ENCODE assay signal across 21 cellular contexts in the genomic region with DNA sequence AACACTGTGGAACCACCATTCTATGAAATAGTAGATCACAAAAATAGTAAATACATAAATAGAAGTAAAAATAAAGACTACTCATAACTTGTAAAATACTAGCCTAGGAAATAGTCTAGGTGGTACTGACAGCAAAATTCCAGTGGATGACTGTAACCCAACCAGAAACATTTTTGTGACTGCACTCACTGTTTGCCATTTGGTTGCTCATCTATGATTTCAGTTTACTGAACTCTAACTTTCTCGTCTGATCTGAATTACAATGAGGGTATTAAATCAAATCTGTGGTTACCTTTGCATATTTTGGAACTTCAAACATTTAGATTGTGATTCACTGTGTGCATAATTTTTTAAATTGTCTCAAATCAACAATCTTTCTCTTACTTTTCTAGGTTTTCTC.
DNase-seq lines count a peak whose midpoint lies in the region; ATAC-seq and TF ChIP-seq lines count a peak whose summit lies in the region.
"Had no signal": no experiment of that assay in that cellular context is flagged by ENCODE, and none has a peak within 500 bp of the region (broad histone marks: within the 10 kb centered on the region; RNA-seq: fewer than 3 reads in every experiment).

No MANE protein-coding gene starts in this region.

- DNase-seq in mammary epithelial cell = peak; percentile 79
- no peak for DNase-seq in breast epithelium (ENCODE audit: low spot score in 2 of 2)
- DNase-seq in SJSA1 (ENCODE audit: low read depth in 1 of 2, low spot score in 2 of 2) = peak in 1 of 2 experiments; percentile 61
- DNase-seq in fibroblast of peridontal ligament (ENCODE audit: extremely low read depth) = peak; percentile 79
- no peak for DNase-seq in NCI-H1092 (lab: John Stamatoyannopoulos, UW)
- DNase-seq in activated T-cell treated with anti-CD3 and anti-CD28 coated beads, Interleukin-2, amount 50 U/mL, for 48 hours = no peak
- no peak for DNase-seq in NCI-H774 (lab: John Stamatoyannopoulos, UW)
- DNase-seq: activated effector memory CD4-positive, alpha-beta T cell treated with anti-CD3 and anti-CD28 coated beads, Interleukin-2, amount 50 U/mL, for 16 hours; amygdala; CD4-positive, CD25-positive, alpha-beta regulatory T cell; DMS53; glutamatergic neuron; MG63; NCI-H187; NCI-H446 treated with DMSO at 0.1 percent for 48 hours; transverse colon had no signal

- CTCF ChIA-PET in mammary epithelial cell (lab: Charles Lee; ENCODE audit: low non-redundant PET) = no interaction called here

- H3K27ac ChIP-seq in mammary epithelial cell (ENCODE audit: insufficient read depth, low read depth, low read length) (no peak overlapping the region), breast epithelium (no peak overlapping the region), SJSA1 (peak overlapping the region; percentile 45)
- H3K27ac ChIP-seq: 22Rv1, prostate gland, transverse colon had no signal

- intact Hi-C loops in mammary epithelial cell (cut with micrococcal nuclease) (no loop called here), breast epithelium (cut with DNase I; ENCODE audit: low total_unique reads) (no loop called here)

- peaks cover under 1% of the 10 kb centered on the region for H3K4me1 ChIP-seq in mammary epithelial cell (ENCODE audit: insufficient read depth, low read length)
- H3K4me1 ChIP-seq in breast epithelium = no peaks in the 10 kb centered on the region
- H3K4me1 ChIP-seq in SJSA1 (replicated peaks) = peaks cover 28% of the 10 kb centered on the region
- H3K4me1 ChIP-seq: prostate gland, transverse colon had no signal

- H3K4me3 ChIP-seq in mammary epithelial cell (replicated peaks in 1 of 3; ENCODE audit: insufficient read depth in 1 of 3, low read depth in 2 of 3, low read length in 3 of 3) (no peak overlapping the region), breast epithelium (no peak overlapping the region), SJSA1 (no peak overlapping the region)
- H3K4me3 ChIP-seq: MG63, prostate gland, transverse colon had no signal

- no peaks in the 10 kb centered on the region for H3K9me3 ChIP-seq in mammary epithelial cell (replicated peaks; ENCODE audit: insufficient read depth, low read length)
- no peaks in the 10 kb centered on the region for H3K9me3 ChIP-seq in breast epithelium
- no peaks in the 10 kb centered on the region for H3K9me3 ChIP-seq in SJSA1 (replicated peaks)
- H3K9me3 ChIP-seq: MG63, prostate gland, transverse colon had no signal

- no peaks in the 10 kb centered on the region for H3K79me2 ChIP-seq in mammary epithelial cell (ENCODE audit: insufficient read depth, low read length)

- no peaks in the 10 kb centered on the region for H4K20me1 ChIP-seq in mammary epithelial cell (ENCODE audit: insufficient read depth, low read length)

- H3K36me3 ChIP-seq in mammary epithelial cell (ENCODE audit: insufficient read depth, low read length) = no peaks in the 10 kb centered on the region
- H3K36me3 ChIP-seq in breast epithelium = no peaks in the 10 kb centered on the region
- H3K36me3 ChIP-seq in SJSA1 = no peaks in the 10 kb centered on the region
- H3K36me3 ChIP-seq: prostate gland, transverse colon had no signal

- H2AFZ ChIP-seq in mammary epithelial cell (ENCODE audit: low read depth, low read length) = no peak overlapping the region

- H3K9ac ChIP-seq in mammary epithelial cell (ENCODE audit: insufficient read depth, low read length) = no peak overlapping the region

- no peaks in the 10 kb centered on the region for H3K27me3 ChIP-seq in mammary epithelial cell (ENCODE audit: insufficient read depth, low read length)
- H3K27me3 ChIP-seq in breast epithelium = no peaks in the 10 kb centered on the region
- H3K27me3 ChIP-seq in SJSA1 (replicated peaks) = no peaks in the 10 kb centered on the region
- H3K27me3 ChIP-seq: MG63, transverse colon had no signal

- no peak overlapping the region for H3K4me2 ChIP-seq in mammary epithelial cell (ENCODE audit: insufficient read depth, low read depth, low read length)

- dilution Hi-C loops in mammary epithelial cell (cut with HindIII; ENCODE audit: low sequenced_read_pairs) = no loop called here

- WGBS in mammary epithelial cell (ENCODE audit: low coverage, missing lambda C conversion rate) = 29% methylated on average over 1 of the region's 1 CpG

- no peak for TF ChIP-seq CTCF in mammary epithelial cell (conservative IDR thresholded peaks at IDR 0.05 in 1 of 2, IDR thresholded peaks at IDR 0.05 in 1 of 2; ENCODE audit: extremely low read depth in 1 of 2, insufficient read depth in 1 of 2, low read depth in 1 of 2, low read length in 2 of 2)
- TF ChIP-seq CTCF in breast epithelium (IDR thresholded peaks at IDR 0.05) = no peak

- BruUV-seq in mammary epithelial cell (replicated peaks; lab: Mats Ljungman, UMichigan) = no TSS peak

- no peak for ATAC-seq in GM19324 (IDR thresholded peaks at IDR 0.05; ENCODE audit: low FRiP score, unreplicated experiment)
- ATAC-seq: activated CD4-positive, CD25-positive, alpha-beta regulatory T cell treated with anti-CD3 and anti-CD28 coated beads, Interleukin-2, amount 50 U/mL, for 24 hours; stimulated activated effector memory CD8-positive, alpha-beta T cell treated with anti-CD3 and anti-CD28 coated beads, Interleukin-12 subunit alpha, Interleukin-12 subunit beta, amount 100 ng/mL, for 72 hours had no signal

- in situ Hi-C loops in mammary epithelial cell (cut with MboI; ENCODE audit: low sequenced_read_pairs in 2 of 2) = no loop called here

- no peak for TF ChIP-seq POLR2A in breast epithelium (IDR thresholded peaks at IDR 0.05)

Comparison
In these comparisons a context has a peak if more than half of its experiments do, and no peak if none do; other contexts are left out.
1. DNase-seq: peak in mammary epithelial cell (single experiment) and fibroblast of peridontal ligament (single experiment); none in breast epithelium (0 of 2), NCI-H1092 (single experiment), activated T-cell treated with anti-CD3 and anti-CD28 coated beads, Interleukin-2, amount 50 U/mL, for 48 hours (0 of 2) and NCI-H774 (single experiment).